ENCODE assay signal across 12 cellular contexts in the genomic region with DNA sequence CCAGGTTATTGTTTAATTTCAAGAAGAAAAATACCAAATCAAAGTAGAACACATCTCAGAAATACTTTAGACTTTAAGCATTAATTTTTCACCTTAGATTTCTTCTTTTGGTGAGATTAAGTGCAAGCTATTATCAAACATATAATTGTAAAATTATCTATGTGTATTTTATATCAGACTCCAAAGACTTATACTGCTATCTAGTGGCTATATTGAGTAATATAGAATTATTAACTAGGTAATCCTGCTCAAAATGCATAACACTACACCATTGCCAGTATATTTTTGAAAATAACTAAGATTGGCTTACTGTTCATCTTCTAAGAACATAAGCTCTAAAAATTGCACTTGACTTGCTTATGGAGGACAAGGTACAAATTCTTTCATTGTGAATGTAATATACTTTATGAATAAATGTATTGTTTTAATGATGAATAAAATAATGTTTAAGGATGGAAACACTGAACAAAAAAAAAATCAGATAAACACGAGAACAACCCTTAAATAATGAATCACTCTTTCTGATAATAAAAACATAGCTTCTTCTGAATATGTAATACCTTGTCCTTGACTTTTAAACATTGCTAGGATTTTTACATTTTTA.
A peak's percentile ranks its signal among the peaks of the same experiment; 100 is the strongest.
DNase-seq lines count a peak whose midpoint lies in the region; FAIRE-seq and TF ChIP-seq lines count a peak whose summit lies in the region.
"Had no signal": no experiment of that assay in that cellular context is flagged by ENCODE, and none has a peak within 500 bp of the region (broad histone marks: within the 10 kb centered on the region; RNA-seq: fewer than 3 reads in every experiment).

No MANE protein-coding gene starts in this region.

- no peak overlapping the region for H3K27ac ChIP-seq in C4-2B
- H3K27ac ChIP-seq: SJSA1 had no signal

- peak; percentile 6 for DNase-seq in HFFc6
- peak; percentile 36 for DNase-seq in RCC 7860 (ENCODE audit: low spot score)
- peak; percentile 46 for DNase-seq in kidney glomerular epithelial cell (lab: John Stamatoyannopoulos, UW)
- DNase-seq in activated CD4-positive, alpha-beta T cell treated with anti-CD3 and anti-CD28 coated beads for 48 hours = no peak
- no peak for DNase-seq in NCI-H1436 treated with DMSO at 0.1 percent for 48 hours (lab: John Stamatoyannopoulos, UW)
- DNase-seq in G401 (ENCODE audit: low spot score) = no peak
- no peak for DNase-seq in EL
- DNase-seq: activated T-cell treated with anti-CD3 and anti-CD28 coated beads, Interleukin-2, amount 50 U/mL, for 1 hour; GOT3 had no signal

- in situ Hi-C loops in G401 (cut with HindIII; ENCODE audit: low sequenced_read_pairs) = no loop called here

- H3K27me3 Mint-ChIP-seq in HFFc6 (ENCODE audit: insufficient read depth) = peaks cover 1% of the 10 kb centered on the region; the same call in 1 of the 2 replicates

- no peak for FAIRE-seq in RCC 7860 (lab: Jason Lieb, UNC)
- FAIRE-seq: GM12878 had no signal

- H3K4me1 Mint-ChIP-seq in HFFc6 (ENCODE audit: low read depth) = peaks cover 9% of the 10 kb centered on the region

- H3K9me3 Mint-ChIP-seq in HFFc6 = peaks cover 23% of the 10 kb centered on the region

- peak; percentile 85 for TF ChIP-seq CTCF in C4-2B (conservative IDR thresholded peaks at IDR 0.05)
- TF ChIP-seq CTCF in HFFc6 (IDR thresholded peaks at IDR 0.05) = peak; percentile 83

- H3K27ac Mint-ChIP-seq in HFFc6 = no peak overlapping the region

- peaks cover 22% of the 10 kb centered on the region for H3K36me3 Mint-ChIP-seq in HFFc6 (ENCODE audit: low read depth)

- H3K4me3 Mint-ChIP-seq in HFFc6 = no peak overlapping the region

Comparison
In these comparisons a context has a peak if more than half of its experiments do, and no peak if none do; other contexts are left out.
1. DNase-seq: peak in HFFc6 (single experiment), RCC 7860 (single experiment) and kidney glomerular epithelial cell (single experiment); none in activated CD4-positive, alpha-beta T cell treated with anti-CD3 and anti-CD28 coated beads for 48 hours (single experiment), NCI-H1436 treated with DMSO at 0.1 percent for 48 hours (single experiment), G401 (single experiment) and EL (single experiment).